In the genomic region with DNA sequence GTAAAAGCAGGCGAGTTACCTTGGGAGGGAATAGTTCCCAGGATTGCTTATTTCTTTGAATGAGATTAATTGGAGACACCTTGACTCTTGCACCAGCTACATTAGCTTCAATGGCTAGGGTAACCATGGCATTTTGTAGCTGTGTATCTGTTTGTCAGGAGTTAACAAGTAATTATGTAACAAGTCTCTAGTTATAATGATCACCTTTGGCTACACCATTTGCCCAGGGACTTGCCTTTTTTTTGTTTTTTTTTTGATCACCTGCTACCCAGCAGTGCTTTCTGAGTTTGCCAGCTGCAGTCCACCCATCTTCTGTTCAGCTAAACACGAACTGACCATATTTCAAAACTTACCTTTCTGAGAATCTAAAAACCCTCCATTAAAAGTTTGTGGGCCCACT, we compare ENCODE assay signal across 10 cellular contexts. TPM values are rescaled to one million over a fixed set of nuclear protein-coding genes. Genes with fewer than 3 reads are reported as not detected.
DNase-seq lines count a peak whose midpoint lies in the region; ATAC-seq and TF ChIP-seq lines count a peak whose summit lies in the region.
"Had no signal": no experiment of that assay in that cellular context is flagged by ENCODE, and none has a peak within 500 bp of the region (broad histone marks: within the 10 kb centered on the region; RNA-seq: fewer than 3 reads in every experiment).

No MANE protein-coding gene starts in this region.

- intact Hi-C loops in Caco-2 (cut with micrococcal nuclease; ENCODE audit: unreplicated experiment) = loop anchor here (2.0 to 10.0 kb wide), 2 partner anchors 79 to 303 kb away; no protein-coding TSS in a partner anchor
- intact Hi-C loops in activated T-helper 2 cell treated with anti-CD3 and anti-CD28 coated beads, Interferon-gamma antibody, Interleukin-2, Interleukin-4, amounts not matched to agents 10 μg/mL and 5 μg/mL and 100 μg/mL, durations not matched to agents 14 hours and 24 hours and 36 hours (cut with micrococcal nuclease) = loop anchor here (5.0 to 10.0 kb wide), 8 partner anchors 140 to 673 kb away; partner anchors contain the start of genes EIF2A and SERP1

- H3K36me3 Mint-ChIP-seq in Caco-2 (ENCODE audit: insufficient read depth, unreplicated experiment) (peaks cover 15% of the 10 kb centered on the region), mesothelial cell of epicardium (peaks cover 2% of the 10 kb centered on the region)
- no peaks in the 10 kb centered on the region for H3K36me3 Mint-ChIP-seq in activated T-helper 2 cell treated with anti-CD3 and anti-CD28 coated beads, Interferon-gamma antibody, Interleukin-2, Interleukin-4, amounts not matched to agents 10 μg/mL and 5 μg/mL and 100 μg/mL, durations not matched to agents 14 hours and 24 hours and 36 hours (ENCODE audit: low read depth)

- H3K4me3 Mint-ChIP-seq in Caco-2 (ENCODE audit: unreplicated experiment) = peak overlapping the region; percentile 86
- H3K4me3 Mint-ChIP-seq in activated T-helper 2 cell treated with anti-CD3 and anti-CD28 coated beads, Interferon-gamma antibody, Interleukin-2, Interleukin-4, amounts not matched to agents 10 μg/mL and 5 μg/mL and 100 μg/mL, durations not matched to agents 14 hours and 24 hours and 36 hours (ENCODE audit: low read depth) = peak overlapping the region; percentile 80
- peak overlapping the region; percentile 95 for H3K4me3 Mint-ChIP-seq in mesothelial cell of epicardium

- H3K4me1 ChIP-seq in Caco-2 = peaks cover 7% of the 10 kb centered on the region; the same call in 1 of the 2 replicates
- H3K4me1 ChIP-seq in HUES6 (ENCODE audit: control insufficient read depth, insufficient read depth, low read length) = peaks cover 25% of the 10 kb centered on the region
- no peaks in the 10 kb centered on the region for H3K4me1 ChIP-seq in foreskin keratinocyte

- ATAC-seq in foreskin keratinocyte (no peak), HG02678 (IDR thresholded peaks at IDR 0.05; ENCODE audit: unreplicated experiment) (no peak)

- peak overlapping the region; percentile 36 for H3K9ac ChIP-seq in HUES6 (ENCODE audit: low read length)

- H3K27ac Mint-ChIP-seq in Caco-2 (ENCODE audit: unreplicated experiment) (no peak overlapping the region), mesothelial cell of epicardium (peak overlapping the region; percentile 73)
- H3K27ac Mint-ChIP-seq in activated T-helper 2 cell treated with anti-CD3 and anti-CD28 coated beads, Interferon-gamma antibody, Interleukin-2, Interleukin-4, amounts not matched to agents 10 μg/mL and 5 μg/mL and 100 μg/mL, durations not matched to agents 14 hours and 24 hours and 36 hours = no peak overlapping the region

- H3K4me1 Mint-ChIP-seq in Caco-2 (ENCODE audit: low read depth, unreplicated experiment) (peaks cover 20% of the 10 kb centered on the region), mesothelial cell of epicardium (peaks cover 31% of the 10 kb centered on the region)
- peaks cover 13% of the 10 kb centered on the region for H3K4me1 Mint-ChIP-seq in activated T-helper 2 cell treated with anti-CD3 and anti-CD28 coated beads, Interferon-gamma antibody, Interleukin-2, Interleukin-4, amounts not matched to agents 10 μg/mL and 5 μg/mL and 100 μg/mL, durations not matched to agents 14 hours and 24 hours and 36 hours (ENCODE audit: low read depth)

- H3K27ac ChIP-seq in HUES6 (ENCODE audit: low read depth, low read length) (no peak overlapping the region), foreskin keratinocyte (no peak overlapping the region)

- TSS peak; percentile 26 for BruUV-seq in Caco-2 (replicated peaks; lab: Mats Ljungman, UMichigan)

- H3K9me3 ChIP-seq in Caco-2 (no peaks in the 10 kb centered on the region), HUES6 (ENCODE audit: control insufficient read depth, insufficient read depth, low read depth, low read length) (no peaks in the 10 kb centered on the region)

- DNase-seq in Caco-2 = no peak
- no peak for DNase-seq in activated T-helper 2 cell treated with anti-CD3 and anti-CD28 coated beads, Interferon-gamma antibody, Interleukin-2, Interleukin-4, amounts not matched to agents 10 μg/mL and 5 μg/mL and 100 μg/mL, durations not matched to agents 14 hours and 24 hours and 36 hours (ENCODE audit: low spot score)
- no peak for DNase-seq in mesothelial cell of epicardium (ENCODE audit: low spot score in 2 of 2, unreplicated experiment in 2 of 2)
- DNase-seq in foreskin keratinocyte = no peak
- no peak for DNase-seq in islet precursor cell
- DNase-seq: activated CD4-positive, alpha-beta T cell treated with anti-CD3 and anti-CD28 coated beads, Interleukin-2, amount 50 U/mL, for 1 hour; central memory CD4-positive, alpha-beta T cell; occipital lobe had no signal

- H3K9me3 Mint-ChIP-seq in Caco-2 (ENCODE audit: unreplicated experiment) (no peaks in the 10 kb centered on the region), mesothelial cell of epicardium (no peaks in the 10 kb centered on the region)
- no peaks in the 10 kb centered on the region for H3K9me3 Mint-ChIP-seq in activated T-helper 2 cell treated with anti-CD3 and anti-CD28 coated beads, Interferon-gamma antibody, Interleukin-2, Interleukin-4, amounts not matched to agents 10 μg/mL and 5 μg/mL and 100 μg/mL, durations not matched to agents 14 hours and 24 hours and 36 hours

- no peaks in the 10 kb centered on the region for H3K27me3 ChIP-seq in Caco-2 (replicated peaks; ENCODE audit: control insufficient read depth, insufficient read depth, low read length)
- H3K27me3 ChIP-seq in HUES6 (ENCODE audit: control insufficient read depth, insufficient read depth, low read length) = peaks cover 23% of the 10 kb centered on the region
- peaks cover 82% of the 10 kb centered on the region for H3K27me3 ChIP-seq in foreskin keratinocyte

- H3K36me3 ChIP-seq in Caco-2 (ENCODE audit: control insufficient read depth, insufficient read depth, low read length) (no peaks in the 10 kb centered on the region), HUES6 (ENCODE audit: control insufficient read depth, insufficient read depth, low read length) (no peaks in the 10 kb centered on the region)

- H3K4me3 ChIP-seq in Caco-2 (ENCODE audit: low read depth, low read length) = no peak overlapping the region; the same call in 1 of the 2 replicates
- peak overlapping the region; percentile 83 for H3K4me3 ChIP-seq in HUES6 (ENCODE audit: low read depth, low read length)

- no peaks in the 10 kb centered on the region for H3K27me3 Mint-ChIP-seq in Caco-2 (ENCODE audit: insufficient read depth, unreplicated experiment)
- peaks cover 47% of the 10 kb centered on the region for H3K27me3 Mint-ChIP-seq in activated T-helper 2 cell treated with anti-CD3 and anti-CD28 coated beads, Interferon-gamma antibody, Interleukin-2, Interleukin-4, amounts not matched to agents 10 μg/mL and 5 μg/mL and 100 μg/mL, durations not matched to agents 14 hours and 24 hours and 36 hours (ENCODE audit: low read depth)
- H3K27me3 Mint-ChIP-seq in mesothelial cell of epicardium (ENCODE audit: low read depth) = peaks cover 3% of the 10 kb centered on the region

- no peak for TF ChIP-seq CTCF in Caco-2 (IDR thresholded peaks at IDR 0.05; ENCODE audit: insufficient read depth in 1 of 2, low read depth in 1 of 2, low read length in 1 of 2, severe bottlenecking in 1 of 2, unreplicated experiment in 1 of 2)
- TF ChIP-seq CTCF in mesothelial cell of epicardium (IDR thresholded peaks at IDR 0.05; ENCODE audit: unreplicated experiment) = no peak
- TF ChIP-seq CTCF in foreskin keratinocyte (conservative IDR thresholded peaks at IDR 0.05) = no peak

- POLR2A ChIA-PET in Caco-2 (lab: Charles Lee) = no interaction called here

- CTCF ChIA-PET in Caco-2 (lab: Charles Lee) = interaction anchor here (0.5 kb wide), 1 partner anchor 300 kb away, joined by 3 read pairs; no protein-coding TSS in a partner anchor

RNA-seq across cellular contexts. Expression of gene MED12L, which starts 2.2 kb away (rescaled TPM):
- 21.5 and 22.9 TPM in 2 replicates for total RNA-seq in Caco-2 (2022)
- total RNA-seq in activated T-helper 2 cell treated with anti-CD3 and anti-CD28 coated beads, Interferon-gamma antibody, Interleukin-2, Interleukin-4, amounts not matched to agents 10 μg/mL and 5 μg/mL and 100 μg/mL, durations not matched to agents 14 hours and 24 hours and 36 hours = 7.1 and 8.7 TPM in 2 replicates
- 13.5 to 16.9 TPM (median 13.8 TPM) in 3 replicates for total RNA-seq in mesothelial cell of epicardium
- total RNA-seq in foreskin keratinocyte = 0.34 and 0.35 TPM in 2 replicates
- 0.02 and 0.08 TPM in 2 replicates for polyA plus RNA-seq in foreskin keratinocyte
